ENCODE assay signal across 17 cellular contexts in the genomic region with DNA sequence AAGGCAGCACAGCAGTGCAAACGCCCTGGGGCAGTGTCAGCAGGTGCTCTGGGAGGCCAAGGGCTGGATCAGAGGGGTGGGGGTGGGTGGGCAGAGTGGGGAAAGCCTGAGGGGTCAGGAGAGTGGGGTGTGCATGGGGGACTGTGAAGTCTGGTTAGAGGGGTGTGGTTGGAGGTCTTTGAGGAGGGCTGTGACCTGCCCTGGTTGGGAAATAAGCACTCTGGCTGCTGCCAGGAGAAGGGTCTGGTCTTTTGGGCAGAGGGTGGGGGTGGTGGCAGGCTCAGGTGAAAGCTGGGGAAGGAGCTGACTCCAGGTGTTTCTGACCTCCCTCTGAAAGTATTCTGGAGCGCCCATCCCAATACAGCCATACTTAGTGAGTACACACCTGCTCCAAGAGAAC. TPM values are rescaled to one million over a fixed set of nuclear protein-coding genes. Genes with fewer than 3 reads are reported as not detected.
DNase-seq lines count a peak whose midpoint lies in the region; FAIRE-seq and TF ChIP-seq lines count a peak whose summit lies in the region.
"Had no signal": no experiment of that assay in that cellular context is flagged by ENCODE, and none has a peak within 500 bp of the region (broad histone marks: within the 10 kb centered on the region; RNA-seq: fewer than 3 reads in every experiment).

No MANE protein-coding gene starts in this region.

- H3K4me3 ChIP-seq in endodermal cell (ENCODE audit: low read length) (no peak overlapping the region), suprapubic skin (no peak overlapping the region)
- H3K4me3 ChIP-seq: BLaER1 treated with 17β-estradiol and CSF1 and Interleukin-3, amounts not matched to agents 10 nM and 100 nM; GM12878; GM23248 had no signal

- no peaks in the 10 kb centered on the region for H3K36me3 Mint-ChIP-seq in activated T-cell treated with anti-CD3 and anti-CD28 coated beads, Interleukin-2, amount 50 U/mL, for 24 hours (ENCODE audit: low read depth)
- no peaks in the 10 kb centered on the region for H3K36me3 Mint-ChIP-seq in endodermal cell (ENCODE audit: low read depth)
- H3K36me3 Mint-ChIP-seq: CD4-positive, CD25-positive, alpha-beta regulatory T cell had no signal

- no peaks in the 10 kb centered on the region for H3K4me1 Mint-ChIP-seq in activated T-cell treated with anti-CD3 and anti-CD28 coated beads, Interleukin-2, amount 50 U/mL, for 24 hours (ENCODE audit: low read depth)
- H3K4me1 Mint-ChIP-seq in endodermal cell: peaks cover 1% of the 10 kb centered on the region
- H3K4me1 Mint-ChIP-seq: CD4-positive, CD25-positive, alpha-beta regulatory T cell had no signal

- H3K9me3 ChIP-seq in endodermal cell (ENCODE audit: control insufficient read depth, low read length): no peaks in the 10 kb centered on the region
- H3K9me3 ChIP-seq in suprapubic skin: no peaks in the 10 kb centered on the region
- H3K9me3 ChIP-seq: BLaER1 treated with 17β-estradiol and CSF1 and Interleukin-3, amounts not matched to agents 10 nM and 100 nM had no signal

- H3K27me3 ChIP-seq in endodermal cell (ENCODE audit: control insufficient read depth, insufficient read depth, low read length, poor library complexity, severe bottlenecking) (no peaks in the 10 kb centered on the region), suprapubic skin (peaks cover 58% of the 10 kb centered on the region)
- H3K27me3 ChIP-seq: BLaER1 treated with 17β-estradiol and CSF1 and Interleukin-3, amounts not matched to agents 10 nM and 100 nM had no signal

- no peak overlapping the region for H3K27ac Mint-ChIP-seq in activated T-cell treated with anti-CD3 and anti-CD28 coated beads, Interleukin-2, amount 50 U/mL, for 24 hours
- no peak overlapping the region for H3K27ac Mint-ChIP-seq in endodermal cell
- H3K27ac Mint-ChIP-seq: CD4-positive, CD25-positive, alpha-beta regulatory T cell had no signal

- DNase-seq in activated T-cell treated with anti-CD3 and anti-CD28 coated beads, Interleukin-2, amount 50 U/mL, for 24 hours: peak; percentile 6
- no peak for DNase-seq in activated T-cell treated with anti-CD3 and anti-CD28 coated beads for 4 hours
- DNase-seq in D721Med (ENCODE audit: insufficient read length, low spot score): peak; percentile 3
- peak; percentile 32 for DNase-seq in endodermal cell
- peak; percentile 33 to 44 for DNase-seq in suprapubic skin (ENCODE audit: low spot score in 2 of 2)
- DNase-seq in NCI-H82 treated with DMSO at 0.1 percent for 48 hours (lab: John Stamatoyannopoulos, UW; ENCODE audit: unreplicated experiment): no peak
- no peak for DNase-seq in NCI-H2029 (lab: John Stamatoyannopoulos, UW)
- DNase-seq: Calu3; CD4-positive, CD25-positive, alpha-beta regulatory T cell; DMS79; GM23248 had no signal

- H3K9ac ChIP-seq in endodermal cell (ENCODE audit: extremely low read depth, low read length, poor library complexity, severe bottlenecking): no peak overlapping the region
- H3K9ac ChIP-seq: BLaER1 treated with 17β-estradiol and CSF1 and Interleukin-3, amounts not matched to agents 10 nM and 100 nM; GM23248 had no signal

- 70 to 84% methylated on average over 2 of the region's 2 CpGs for WGBS in endodermal cell (ENCODE audit: insufficient coverage in 1 of 2, insufficient read length in 1 of 2), 2 experiments
- 57% methylated on average over 2 of the region's 2 CpGs for WGBS in suprapubic skin

- no peak for TF ChIP-seq POLR2A in suprapubic skin (IDR thresholded peaks at IDR 0.05)

- no peak for TF ChIP-seq EP300 in suprapubic skin (IDR thresholded peaks at IDR 0.05)

- peaks cover 31% of the 10 kb centered on the region for H3K27me3 Mint-ChIP-seq in activated T-cell treated with anti-CD3 and anti-CD28 coated beads, Interleukin-2, amount 50 U/mL, for 24 hours
- H3K27me3 Mint-ChIP-seq in endodermal cell (ENCODE audit: insufficient read depth): peaks cover 16% of the 10 kb centered on the region
- H3K27me3 Mint-ChIP-seq: CD4-positive, CD25-positive, alpha-beta regulatory T cell had no signal

- H3K4me1 ChIP-seq in endodermal cell (ENCODE audit: control insufficient read depth, insufficient read depth, low read length) (no peaks in the 10 kb centered on the region), suprapubic skin (no peaks in the 10 kb centered on the region)
- H3K4me1 ChIP-seq: BLaER1 treated with 17β-estradiol and CSF1 and Interleukin-3, amounts not matched to agents 10 nM and 100 nM had no signal

- H3K4me3 Mint-ChIP-seq in activated T-cell treated with anti-CD3 and anti-CD28 coated beads, Interleukin-2, amount 50 U/mL, for 24 hours: no peak overlapping the region
- no peak overlapping the region for H3K4me3 Mint-ChIP-seq in endodermal cell
- H3K4me3 Mint-ChIP-seq: CD4-positive, CD25-positive, alpha-beta regulatory T cell had no signal

- H3K36me3 ChIP-seq in endodermal cell (ENCODE audit: control insufficient read depth, insufficient read depth, low read length) (no peaks in the 10 kb centered on the region), suprapubic skin (no peaks in the 10 kb centered on the region)
- H3K36me3 ChIP-seq: BLaER1 treated with 17β-estradiol and CSF1 and Interleukin-3, amounts not matched to agents 10 nM and 100 nM had no signal

- H3K27ac ChIP-seq in endodermal cell (ENCODE audit: low read depth, low read length) (no peak overlapping the region), suprapubic skin (no peak overlapping the region)
- H3K27ac ChIP-seq: BLaER1 treated with 17β-estradiol and CSF1 and Interleukin-3, amounts not matched to agents 10 nM and 100 nM; GM23248 had no signal

- FAIRE-seq in D721Med (lab: Jason Lieb, UNC): no peak
- FAIRE-seq: GM12878, GM18507, H54 had no signal

- TF ChIP-seq CTCF in D721Med (IDR thresholded peaks at IDR 0.05; ENCODE audit: insufficient read depth, missing control alignments) (no peak), endodermal cell (conservative IDR thresholded peaks at IDR 0.05) (no peak), suprapubic skin (IDR thresholded peaks at IDR 0.05) (no peak)

- H3K9me3 Mint-ChIP-seq in activated T-cell treated with anti-CD3 and anti-CD28 coated beads, Interleukin-2, amount 50 U/mL, for 24 hours: no peaks in the 10 kb centered on the region
- no peaks in the 10 kb centered on the region for H3K9me3 Mint-ChIP-seq in endodermal cell
- H3K9me3 Mint-ChIP-seq: CD4-positive, CD25-positive, alpha-beta regulatory T cell had no signal

RNA-seq across cellular contexts. Expression of gene ALPI, which starts 4.2 kb away (rescaled TPM):
- total RNA-seq in endodermal cell (not detected), suprapubic skin (not detected)
- polyA plus RNA-seq in endodermal cell (2013, experiment 1 of 2): not detected
- not detected for polyA plus RNA-seq in endodermal cell (2013, experiment 2 of 2)
- total RNA-seq: Calu3; CD4-positive, CD25-positive, alpha-beta regulatory T cell; G401; GM12878; GM23248; IMR-90 had no signal
- polyA plus RNA-seq: CD4-positive, CD25-positive, alpha-beta regulatory T cell; GM12878; GM23248; IMR-90 had no signal

RNA-seq across cellular contexts. Expression of gene ECEL1, which starts 27.5 kb away (rescaled TPM):
- total RNA-seq in endodermal cell (1 to 10 TPM; 1.6 to 4.6 TPM), suprapubic skin (under 1 TPM in 2 of 4 donors, not detected in 2; 0.68 to 0.83 TPM)
- 16.1 TPM for polyA plus RNA-seq in endodermal cell (2013, experiment 1 of 2)
- polyA plus RNA-seq in endodermal cell (2013, experiment 2 of 2): 12.0 TPM
- total RNA-seq: Calu3; CD4-positive, CD25-positive, alpha-beta regulatory T cell; GM12878; IMR-90 had no signal
- polyA plus RNA-seq: CD4-positive, CD25-positive, alpha-beta regulatory T cell; GM12878; GM23248; IMR-90 had no signal

RNA-seq across cellular contexts. Expression of gene ALPG, which starts 53.5 kb away (rescaled TPM):
- total RNA-seq in endodermal cell (not detected), suprapubic skin (not detected)
- 0.11 TPM for polyA plus RNA-seq in endodermal cell (2013, experiment 1 of 2)
- polyA plus RNA-seq in endodermal cell (2013, experiment 2 of 2): not detected
- total RNA-seq: Calu3; CD4-positive, CD25-positive, alpha-beta regulatory T cell; GM12878; GM23248; IMR-90 had no signal
- polyA plus RNA-seq: CD4-positive, CD25-positive, alpha-beta regulatory T cell; GM12878; GM23248; IMR-90 had no signal

Comparison
In these comparisons a context has a peak if more than half of its experiments do, and no peak if none do; other contexts are left out.
1. DNase-seq: peak in activated T-cell treated with anti-CD3 and anti-CD28 coated beads, Interleukin-2, amount 50 U/mL, for 24 hours (single experiment), D721Med (single experiment), endodermal cell (single experiment) and suprapubic skin (2 of 2); none in activated T-cell treated with anti-CD3 and anti-CD28 coated beads for 4 hours (single experiment), NCI-H82 treated with DMSO at 0.1 percent for 48 hours (single experiment) and NCI-H2029 (single experiment).